37 cellular contexts compared by ENCODE assay signal in the genomic region with DNA sequence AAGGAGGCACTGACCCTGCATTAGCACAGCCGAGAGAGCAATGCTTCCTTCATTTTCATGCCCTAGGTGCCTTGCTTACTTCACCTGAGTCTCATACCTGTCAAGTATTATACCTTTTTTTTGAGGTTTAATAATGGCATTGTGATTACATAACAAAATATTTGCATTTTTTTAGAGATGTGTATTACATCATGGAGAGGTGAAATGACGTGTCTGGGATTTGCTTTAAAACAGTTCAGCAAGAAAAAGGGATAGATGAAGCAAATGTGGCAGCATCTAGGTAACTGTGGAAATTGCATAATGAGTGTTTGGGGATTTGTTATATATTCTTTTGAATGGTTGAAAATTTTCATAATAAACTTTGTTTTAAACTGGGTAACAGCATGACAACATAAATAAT. TPM values are rescaled to one million over a fixed set of nuclear protein-coding genes. Genes with fewer than 3 reads are reported as not detected.
"Had no signal": no experiment of that assay in that cellular context is flagged by ENCODE, and none has a peak within 500 bp of the region (broad histone marks: within the 10 kb centered on the region; RNA-seq: fewer than 3 reads in every experiment).

No MANE protein-coding gene starts in this region.

- H3K27ac ChIP-seq: adrenal gland, ascending aorta, body of pancreas, brain microvascular endothelial cell, breast epithelium, cardiac muscle cell had no signal

- H3K4me3 ChIP-seq: adrenal gland, ascending aorta, body of pancreas, breast epithelium, cardiac muscle cell had no signal

- H3K9me3 ChIP-seq: adrenal gland, ascending aorta, body of pancreas had no signal

- DNase-seq: activated effector memory CD4-positive, alpha-beta T cell treated with anti-CD3 and anti-CD28 coated beads, Interleukin-2, amount 50 U/mL, for 16 hours; activated effector memory CD4-positive, alpha-beta T cell treated with Interleukin-2 at 50 U/mL for 16 hours; activated gamma-delta T cell; activated gamma-delta T cell treated with Interleukin-2 at 50 U/mL for 16 hours; activated naive CD4-positive, alpha-beta T cell; activated naive CD4-positive, alpha-beta T cell treated with anti-CD3 and anti-CD28 coated beads for 36 hours; activated naive CD4-positive, alpha-beta T cell treated with anti-CD3 and anti-CD28 coated beads, Interleukin-2, amount 10 ng/mL, durations not matched to agents 7 days and 5 days; activated naive CD4-positive, alpha-beta T cell treated with anti-CD3 and anti-CD28 coated beads, Interleukin-2, amount 50 U/mL, for 16 hours; activated naive CD4-positive, alpha-beta T cell treated with Interleukin-2 at 50 U/mL for 16 hours; activated naive CD8-positive, alpha-beta T cell treated with anti-CD3 and anti-CD28 coated beads for 36 hours; activated naive CD8-positive, alpha-beta T cell treated with anti-CD3 and anti-CD28 coated beads, Interleukin-2, amount 10 ng/mL, durations not matched to agents 7 days and 5 days; activated naive CD8-positive, alpha-beta T cell treated with anti-CD3 and anti-CD28 coated beads, Interleukin-2, amount 50 U/mL, for 24 hours; activated T-cell treated with anti-CD3 and anti-CD28 coated beads, Interleukin-2, amount 50 U/mL, for 1 hour; activated T-cell treated with anti-CD3 and anti-CD28 coated beads, Interleukin-2, amount 50 U/mL, for 24 hours; activated T-cell treated with anti-CD3 and anti-CD28 coated beads, Interleukin-2, amount 50 U/mL, for 4 hours; activated T-cell treated with anti-CD3 and anti-CD28 coated beads, Interleukin-2, amount 50 U/mL, for 48 hours; activated T-cell treated with anti-CD3 and anti-CD28 coated beads, Interleukin-2, amount 50 U/mL, for 72 hours; adrenal gland; amniotic stem cell; amygdala; anterior cingulate cortex; aorta; body of pancreas; brain microvascular endothelial cell; caudate nucleus; central memory CD4-positive, alpha-beta T cell; cerebellar nuclear complex had no signal

- H3K27me3 ChIP-seq: ascending aorta, body of pancreas, brain microvascular endothelial cell, breast epithelium had no signal

- FAIRE-seq: astrocyte, bronchial epithelial cell had no signal

- H3K4me1 ChIP-seq: adrenal gland, ascending aorta, body of pancreas, breast epithelium had no signal

- H3K36me3 ChIP-seq: adrenal gland, ascending aorta, brain microvascular endothelial cell, breast epithelium, cardiac muscle cell had no signal

- ATAC-seq: activated naive CD4-positive, alpha-beta T cell treated with anti-CD3 and anti-CD28 coated beads, Interleukin-2, amount 50 U/mL, for 72 hours; activated naive CD8-positive, alpha-beta T cell treated with anti-CD3 and anti-CD28 coated beads, Interleukin-2, amount 50 U/mL, for 24 hours; activated T-cell treated with anti-CD3 and anti-CD28 coated beads, Interleukin-2, amount 50 U/mL, for 4 hours; activated T-cell treated with anti-CD3 and anti-CD28 coated beads, Interleukin-2, amount 50 U/mL, for 72 hours; activated T-helper 17 cell treated with anti-CD3 and anti-CD28 coated beads, Interleukin-2, amount 50 U/mL, for 72 hours; body of pancreas had no signal

RNA-seq across cellular contexts. Expression of gene NKX2-2, which starts 48.9 kb away (rescaled TPM):
- total RNA-seq: activated naive CD4-positive, alpha-beta T cell treated with anti-CD3 and anti-CD28 coated beads for 36 hours; activated naive CD4-positive, alpha-beta T cell treated with anti-CD3 and anti-CD28 coated beads, Interleukin-2, amount 50 U/mL, for 72 hours; activated naive CD8-positive, alpha-beta T cell treated with anti-CD3 and anti-CD28 coated beads for 36 hours; activated naive CD8-positive, alpha-beta T cell treated with anti-CD3 and anti-CD28 coated beads, Interleukin-2, amount 10 ng/mL, durations not matched to agents 7 days and 5 days; activated T-cell treated with anti-CD3 and anti-CD28 coated beads, Interleukin-2, amount 50 U/mL, for 4 hours; activated T-cell treated with anti-CD3 and anti-CD28 coated beads, Interleukin-2, amount 50 U/mL, for 72 hours; activated T-helper 1 cell treated with anti-CD3 and anti-CD28 coated beads, Interleukin-12 subunit alpha, Interleukin-12 subunit beta, Interleukin-2, Interleukin-4 antibody, amounts not matched to agents 30 ng/mL and 10 ng/mL and 1 ng/mL, durations not matched to agents 14 hours and 24 hours and 36 hours; activated T-helper 17 cell treated with anti-CD3 and anti-CD28 coated beads, Interleukin-2, amount 50 U/mL, for 72 hours; activated T-helper 2 cell treated with anti-CD3 and anti-CD28 coated beads, Interferon-gamma antibody, Interleukin-2, Interleukin-4, amounts not matched to agents 10 μg/mL and 5 μg/mL and 100 μg/mL, durations not matched to agents 14 hours and 24 hours and 36 hours; adrenal gland; aorta; ascending aorta; astrocyte; breast epithelium; bronchial epithelial cell; cardiac muscle cell; chondrocyte had no signal
- polyA plus RNA-seq: adrenal gland, cardiac muscle cell had no signal
